In the genomic region with DNA sequence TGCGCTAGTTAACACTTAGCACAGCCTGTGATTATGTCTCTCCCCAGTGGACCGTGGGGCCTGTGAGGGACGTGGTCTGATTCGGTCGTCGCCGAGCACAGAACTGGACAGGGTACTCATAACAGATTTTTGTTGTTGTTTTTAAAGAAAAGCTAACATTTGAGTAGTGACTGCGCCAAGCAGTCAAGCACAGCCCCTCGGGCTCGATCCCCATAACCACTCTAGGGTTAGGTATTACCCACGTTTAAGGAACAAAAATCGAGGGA, we compare ENCODE assay signal across 8 cellular contexts. TPM values are rescaled to one million over a fixed set of nuclear protein-coding genes. Genes with fewer than 3 reads are reported as not detected.
DNase-seq lines count a peak whose midpoint lies in the region; ATAC-seq and TF ChIP-seq lines count a peak whose summit lies in the region.

No MANE protein-coding gene starts in this region.

- peaks cover 11% of the 10 kb centered on the region for H3K36me3 Mint-ChIP-seq in central memory CD8-positive, alpha-beta T cell (ENCODE audit: insufficient read depth)
- H3K36me3 Mint-ChIP-seq in naive B cell, result no peaks in the 10 kb centered on the region

- peaks cover 5% of the 10 kb centered on the region for H3K9me3 Mint-ChIP-seq in central memory CD8-positive, alpha-beta T cell
- peaks cover 0 to 5% (median 0%) of the 10 kb centered on the region in 7 donors for H3K9me3 Mint-ChIP-seq in naive B cell

- CTCF ChIA-PET in AG04450 (lab: Charles Lee), result interaction anchor here (0.8 to 1.4 kb wide), 2 partner anchors 9 to 37 kb away, joined by 3 read pairs; partner anchors contain the start of gene FUZ

- peaks cover 6% of the 10 kb centered on the region for H3K9me3 ChIP-seq in AG04450 (ENCODE audit: control insufficient read depth, insufficient read depth, low read length)
- H3K9me3 ChIP-seq in HUES6 (ENCODE audit: control insufficient read depth, insufficient read depth, low read depth, low read length), result no peaks in the 10 kb centered on the region; the same call in 1 of the 2 replicates

- H3K4me1 ChIP-seq in HUES6 (ENCODE audit: control insufficient read depth, insufficient read depth, low read length), result peaks cover 12% of the 10 kb centered on the region; the same call in 1 of the 2 replicates

- DNase-seq in AG04450 (ENCODE audit: low read depth, low spot score), result no peak
- no peak for DNase-seq in central memory CD8-positive, alpha-beta T cell (ENCODE audit: low spot score in 2 of 2)
- no peak for DNase-seq in naive B cell
- no peak for DNase-seq in cerebellum (ENCODE audit: low spot score)
- DNase-seq in GM03348 (ENCODE audit: low spot score), result no peak

- POLR2A ChIA-PET in AG04450 (lab: Yijun Ruan, JAX), result interaction anchor here (0.8 to 2.0 kb wide), 8 partner anchors 9 to 210 kb away, joined by 3 to 16 read pairs (median 6); partner anchors contain the start of genes AKT1S1, AP2A1, FUZ and TBC1D17

- ATAC-seq in central memory CD8-positive, alpha-beta T cell (replicated peaks; ENCODE audit: extremely low read depth, poor library complexity, severe bottlenecking), result no peak
- ATAC-seq in naive B cell (ENCODE audit: low read depth in 2 of 2) (no peak), HG02588 (IDR thresholded peaks at IDR 0.05; ENCODE audit: unreplicated experiment) (no peak), HG02938 (IDR thresholded peaks at IDR 0.05; ENCODE audit: unreplicated experiment) (no peak)

- H3K4me1 Mint-ChIP-seq in central memory CD8-positive, alpha-beta T cell, result peaks cover 38% of the 10 kb centered on the region
- peaks cover 27 to 64% (median 44%) of the 10 kb centered on the region in 3 donors for H3K4me1 Mint-ChIP-seq in naive B cell

- H3K27ac ChIP-seq in AG04450 (ENCODE audit: low read depth, low read length) (no peak overlapping the region), HUES6 (ENCODE audit: low read depth, low read length) (peak overlapping the region; percentile 95; the same call in 1 of the 2 replicates)

- H3K9ac ChIP-seq in HUES6 (ENCODE audit: low read length), result peak overlapping the region; percentile 88

- no peak for TF ChIP-seq CTCF in AG04450 (IDR thresholded peaks at IDR 0.05; ENCODE audit: low read depth, low read length)

- peak overlapping the region; percentile 85 for H3K4me3 Mint-ChIP-seq in central memory CD8-positive, alpha-beta T cell
- peak overlapping the region; percentile 85 to 98 (median 93) for H3K4me3 Mint-ChIP-seq in naive B cell

- H3K27me3 ChIP-seq in AG04450 (ENCODE audit: control insufficient read depth, insufficient read depth, low read length), result no peaks in the 10 kb centered on the region
- H3K27me3 ChIP-seq in HUES6 (ENCODE audit: control insufficient read depth, insufficient read depth, low read length), result no peaks in the 10 kb centered on the region

- peak overlapping the region; percentile 74 for H3K27ac Mint-ChIP-seq in central memory CD8-positive, alpha-beta T cell (ENCODE audit: low read depth)
- peak overlapping the region in 5 of 6 donors; percentile 87 to 99 (median 97) for H3K27ac Mint-ChIP-seq in naive B cell

- H3K4me3 ChIP-seq in AG04450 (ENCODE audit: low read depth, low read length), result peak overlapping the region; percentile 84
- peak overlapping the region; percentile 80 for H3K4me3 ChIP-seq in HUES6 (ENCODE audit: low read depth, low read length)

- no peaks in the 10 kb centered on the region for H3K27me3 Mint-ChIP-seq in central memory CD8-positive, alpha-beta T cell
- H3K27me3 Mint-ChIP-seq in naive B cell, result no peaks in the 10 kb centered on the region

- peaks cover 16% of the 10 kb centered on the region for H3K36me3 ChIP-seq in HUES6 (ENCODE audit: control insufficient read depth, insufficient read depth, low read length)

RNA-seq across cellular contexts. Expression of gene PTOV1, which starts 0.8 kb away (rescaled TPM):
- 37.6 and 58.5 TPM in 2 replicates for polyA plus RNA-seq in AG04450 (2011; rRNA removed)
- 69.9 and 97.7 TPM in 2 replicates for polyA minus RNA-seq in AG04450 (2011; rRNA and poly(A)+ RNA removed)
- 10 to 100 TPM; 46.1 to 98.3 (median 60.3) TPM for polyA plus RNA-seq in naive B cell (ENCODE audit: low read depth in 6 of 6)
- 86.3 TPM for total RNA-seq in cerebellum

RNA-seq across cellular contexts. Expression of gene PNKP, which starts 17.2 kb away (rescaled TPM):
- polyA plus RNA-seq in AG04450 (2011; rRNA removed) (13.0 and 13.1 TPM in 2 replicates), naive B cell (ENCODE audit: low read depth in 6 of 6) (10 to 100 TPM; 39.4 to 64.9 (median 49.8) TPM)
- polyA minus RNA-seq in AG04450 (2011; rRNA and poly(A)+ RNA removed), result 12.2 and 17.3 TPM in 2 replicates
- total RNA-seq in cerebellum, result 31.0 TPM

RNA-seq across cellular contexts. Expression of gene AKT1S1, which starts 27.0 kb away (rescaled TPM):
- polyA plus RNA-seq in AG04450 (2011; rRNA removed) (27.5 and 33.1 TPM in 2 replicates), naive B cell (ENCODE audit: low read depth in 6 of 6) (1 to 10 TPM; 1.5 to 6.0 (median 3.2) TPM)
- polyA minus RNA-seq in AG04450 (2011; rRNA and poly(A)+ RNA removed), result 20.7 and 22.4 TPM in 2 replicates
- 4.2 TPM for total RNA-seq in cerebellum

RNA-seq across cellular contexts. Expression of gene TBC1D17, which starts 27.3 kb away (rescaled TPM):
- polyA plus RNA-seq in AG04450 (2011; rRNA removed), result 15.6 and 23.0 TPM in 2 replicates
- polyA minus RNA-seq in AG04450 (2011; rRNA and poly(A)+ RNA removed), result 24.6 and 29.6 TPM in 2 replicates
- polyA plus RNA-seq in naive B cell (ENCODE audit: low read depth in 6 of 6), result 10 to 100 TPM; 10.5 to 20.6 (median 12.3) TPM
- total RNA-seq in cerebellum, result 9.5 TPM

RNA-seq across cellular contexts. Expression of gene MED25, which starts 32.1 kb away (rescaled TPM):
- polyA plus RNA-seq in AG04450 (2011; rRNA removed) (12.6 and 20.3 TPM in 2 replicates), naive B cell (ENCODE audit: low read depth in 6 of 6) (10 to 100 TPM; 21.2 to 49.7 (median 28.9) TPM)
- polyA minus RNA-seq in AG04450 (2011; rRNA and poly(A)+ RNA removed), result 25.4 and 33.2 TPM in 2 replicates
- 21.6 TPM for total RNA-seq in cerebellum
